ENCODE assay signal across 38 cellular contexts in the genomic region with DNA sequence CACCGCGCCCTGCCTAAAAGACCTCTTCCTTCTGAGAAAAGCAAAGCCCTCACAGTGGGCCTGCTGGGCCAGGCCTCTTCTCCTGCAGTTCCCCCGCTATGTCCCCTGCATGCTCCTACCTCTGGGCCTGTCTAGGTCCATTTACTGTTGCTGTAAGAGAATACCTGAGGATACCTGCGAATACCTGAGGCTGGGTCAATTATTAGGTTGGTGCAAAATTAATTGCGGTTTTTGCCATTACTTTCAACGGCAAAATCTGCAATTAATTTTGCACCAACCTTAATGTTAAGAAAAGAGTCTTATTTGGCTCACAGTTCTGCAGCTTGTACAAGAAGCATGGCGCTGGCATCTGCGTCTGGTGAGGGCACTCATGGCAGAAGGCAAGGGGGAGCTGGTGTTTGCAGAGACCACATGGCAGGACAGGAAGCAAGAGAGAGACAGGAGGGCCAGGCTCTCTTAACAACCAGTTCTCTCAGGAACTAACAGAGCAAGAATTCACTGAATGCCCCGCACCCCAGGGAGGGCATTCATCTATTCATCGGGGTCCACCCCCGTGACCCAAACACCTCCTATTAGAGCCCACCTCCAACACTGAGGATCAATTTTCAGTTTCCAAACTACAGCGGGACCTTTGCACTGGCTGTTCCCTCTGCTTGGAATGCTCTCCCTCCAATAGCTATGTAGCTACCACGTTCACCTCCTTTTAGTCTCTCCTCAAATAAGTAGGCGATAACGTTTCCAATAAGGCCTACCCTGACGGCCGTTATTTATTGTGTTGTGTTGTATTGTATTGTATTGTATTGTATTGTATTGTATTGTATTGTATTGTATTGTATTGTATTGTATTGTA. TPM values are rescaled to one million over a fixed set of nuclear protein-coding genes. Genes with fewer than 3 reads are reported as not detected.
"Had no signal": no experiment of that assay in that cellular context is flagged by ENCODE, and none has a peak within 500 bp of the region (broad histone marks: within the 10 kb centered on the region; RNA-seq: fewer than 3 reads in every experiment).

No MANE protein-coding gene starts in this region.

- H3K36me3 Mint-ChIP-seq: activated CD8-positive, alpha-beta memory T cell treated with anti-CD3 and anti-CD28 coated beads, Interleukin-2, amount 10 ng/mL, durations not matched to agents 7 days and 5 days; activated naive CD4-positive, alpha-beta T cell treated with anti-CD3 and anti-CD28 coated beads, Interleukin-2, amount 50 U/mL, for 72 hours; activated naive CD8-positive, alpha-beta T cell treated with anti-CD3 and anti-CD28 coated beads for 36 hours had no signal

- H3K36me3 ChIP-seq: adrenal gland, brain microvascular endothelial cell, breast epithelium, cardiac muscle cell had no signal

- H3K27ac ChIP-seq: adrenal gland, body of pancreas, brain microvascular endothelial cell, breast epithelium, cardiac muscle cell, VCaP had no signal

- H3K4me3 ChIP-seq: adrenal gland, body of pancreas, breast epithelium, cardiac muscle cell had no signal

- ATAC-seq: activated CD4-positive, alpha-beta T cell treated with anti-CD3 and anti-CD28 coated beads for 36 hours; activated CD4-positive, CD25-positive, alpha-beta regulatory T cell treated with anti-CD3 and anti-CD28 coated beads, Interleukin-2, amount 50 U/mL, for 24 hours; activated CD8-positive, alpha-beta memory T cell treated with anti-CD3 and anti-CD28 coated beads, Interleukin-2, amount 10 ng/mL, durations not matched to agents 7 days and 5 days; activated CD8-positive, alpha-beta T cell treated with anti-CD3 and anti-CD28 coated beads, Interleukin-2, amount 10 ng/mL, durations not matched to agents 7 days and 5 days; activated naive CD4-positive, alpha-beta T cell treated with anti-CD3 and anti-CD28 coated beads, Interleukin-2, amount 50 U/mL, for 72 hours; body of pancreas had no signal

- H3K27me3 ChIP-seq: adrenal gland, brain microvascular endothelial cell, breast epithelium, cardiac muscle cell had no signal

- H3K4me3 Mint-ChIP-seq: activated CD4-positive, alpha-beta memory T cell treated with anti-CD3 and anti-CD28 coated beads, Interleukin-2, amount 10 ng/mL, durations not matched to agents 7 days and 5 days; activated CD4-positive, alpha-beta T cell treated with anti-CD3 and anti-CD28 coated beads for 36 hours; activated CD4-positive, alpha-beta T cell treated with anti-CD3 and anti-CD28 coated beads, Interleukin-2, amount 10 ng/mL, durations not matched to agents 7 days and 5 days; activated CD8-positive, alpha-beta memory T cell treated with anti-CD3 and anti-CD28 coated beads, Interleukin-2, amount 10 ng/mL, durations not matched to agents 7 days and 5 days; activated CD8-positive, alpha-beta T cell treated with anti-CD3 and anti-CD28 coated beads, Interleukin-2, amount 10 ng/mL, durations not matched to agents 7 days and 5 days; activated naive CD8-positive, alpha-beta T cell treated with anti-CD3 and anti-CD28 coated beads for 36 hours; activated T-cell treated with anti-CD3 and anti-CD28 coated beads, Interleukin-2, amount 50 U/mL, for 24 hours; T-helper 1 cell treated with Interleukin-12 subunit alpha and Interleukin-12 subunit beta and Interleukin-4 antibody, amounts not matched to agents 30 μg/mL and 1 μg/mL, for 36 hours; T-helper 2 cell treated with Interferon-gamma antibody and Interleukin-4, amounts not matched to agents 5 μg/mL and 100 μg/mL, for 36 hours had no signal

- H3K4me1 Mint-ChIP-seq: activated CD4-positive, alpha-beta memory T cell treated with anti-CD3 and anti-CD28 coated beads, Interleukin-2, amount 10 ng/mL, durations not matched to agents 7 days and 5 days; activated CD4-positive, alpha-beta T cell treated with anti-CD3 and anti-CD28 coated beads for 36 hours; activated CD4-positive, alpha-beta T cell treated with anti-CD3 and anti-CD28 coated beads, Interleukin-2, amount 10 ng/mL, durations not matched to agents 7 days and 5 days; activated CD8-positive, alpha-beta memory T cell treated with anti-CD3 and anti-CD28 coated beads, Interleukin-2, amount 10 ng/mL, durations not matched to agents 7 days and 5 days; activated naive CD8-positive, alpha-beta T cell treated with anti-CD3 and anti-CD28 coated beads for 36 hours had no signal

- H3K4me1 ChIP-seq: adrenal gland, body of pancreas, breast epithelium had no signal

- H3K27ac Mint-ChIP-seq: activated CD4-positive, alpha-beta memory T cell treated with anti-CD3 and anti-CD28 coated beads, Interleukin-2, amount 10 ng/mL, durations not matched to agents 7 days and 5 days; activated CD4-positive, alpha-beta T cell treated with anti-CD3 and anti-CD28 coated beads for 36 hours; activated CD4-positive, alpha-beta T cell treated with anti-CD3 and anti-CD28 coated beads, Interleukin-2, amount 10 ng/mL, durations not matched to agents 7 days and 5 days; activated CD8-positive, alpha-beta memory T cell treated with anti-CD3 and anti-CD28 coated beads, Interleukin-2, amount 10 ng/mL, durations not matched to agents 7 days and 5 days; activated CD8-positive, alpha-beta T cell treated with anti-CD3 and anti-CD28 coated beads, Interleukin-2, amount 10 ng/mL, durations not matched to agents 7 days and 5 days; activated naive CD4-positive, alpha-beta T cell treated with anti-CD3 and anti-CD28 coated beads, Interleukin-2, amount 50 U/mL, for 72 hours; activated naive CD8-positive, alpha-beta T cell treated with anti-CD3 and anti-CD28 coated beads for 36 hours; activated T-cell treated with anti-CD3 and anti-CD28 coated beads, Interleukin-2, amount 50 U/mL, for 24 hours; activated T-helper 2 cell treated with anti-CD3 and anti-CD28 coated beads, Interferon-gamma antibody, Interleukin-2, Interleukin-4, amounts not matched to agents 10 μg/mL and 5 μg/mL and 100 μg/mL, durations not matched to agents 14 hours and 24 hours and 36 hours; T-helper 1 cell treated with Interleukin-12 subunit alpha and Interleukin-12 subunit beta and Interleukin-4 antibody, amounts not matched to agents 30 μg/mL and 1 μg/mL, for 36 hours; T-helper 2 cell treated with Interferon-gamma antibody and Interleukin-4, amounts not matched to agents 5 μg/mL and 100 μg/mL, for 36 hours had no signal

- H3K9me3 ChIP-seq: adrenal gland, body of pancreas, breast epithelium had no signal

- H3K27me3 Mint-ChIP-seq: activated CD4-positive, alpha-beta memory T cell treated with anti-CD3 and anti-CD28 coated beads, Interleukin-2, amount 10 ng/mL, durations not matched to agents 7 days and 5 days; activated CD4-positive, alpha-beta T cell treated with anti-CD3 and anti-CD28 coated beads for 36 hours; activated CD4-positive, alpha-beta T cell treated with anti-CD3 and anti-CD28 coated beads, Interleukin-2, amount 10 ng/mL, durations not matched to agents 7 days and 5 days; activated CD8-positive, alpha-beta memory T cell treated with anti-CD3 and anti-CD28 coated beads, Interleukin-2, amount 10 ng/mL, durations not matched to agents 7 days and 5 days; activated naive CD8-positive, alpha-beta T cell treated with anti-CD3 and anti-CD28 coated beads for 36 hours; activated T-cell treated with anti-CD3 and anti-CD28 coated beads, Interleukin-2, amount 50 U/mL, for 24 hours had no signal

- H3K9me3 Mint-ChIP-seq: activated CD4-positive, alpha-beta memory T cell treated with anti-CD3 and anti-CD28 coated beads, Interleukin-2, amount 10 ng/mL, durations not matched to agents 7 days and 5 days; activated CD4-positive, alpha-beta T cell treated with anti-CD3 and anti-CD28 coated beads, Interleukin-2, amount 10 ng/mL, durations not matched to agents 7 days and 5 days; activated naive CD4-positive, alpha-beta T cell treated with anti-CD3 and anti-CD28 coated beads, Interleukin-2, amount 50 U/mL, for 72 hours; activated naive CD8-positive, alpha-beta T cell treated with anti-CD3 and anti-CD28 coated beads for 36 hours; activated T-cell treated with anti-CD3 and anti-CD28 coated beads, Interleukin-2, amount 50 U/mL, for 24 hours; activated T-helper 2 cell treated with anti-CD3 and anti-CD28 coated beads, Interferon-gamma antibody, Interleukin-2, Interleukin-4, amounts not matched to agents 10 μg/mL and 5 μg/mL and 100 μg/mL, durations not matched to agents 14 hours and 24 hours and 36 hours; T-helper 1 cell treated with Interleukin-12 subunit alpha and Interleukin-12 subunit beta and Interleukin-4 antibody, amounts not matched to agents 30 μg/mL and 1 μg/mL, for 36 hours; T-helper 2 cell treated with Interferon-gamma antibody and Interleukin-4, amounts not matched to agents 5 μg/mL and 100 μg/mL, for 36 hours had no signal

- DNase-seq: activated CD4-positive, alpha-beta memory T cell treated with anti-CD3 and anti-CD28 coated beads, Interleukin-2, amount 10 ng/mL, durations not matched to agents 7 days and 5 days; activated CD4-positive, alpha-beta T cell treated with anti-CD3 and anti-CD28 coated beads for 1 hour; activated CD4-positive, alpha-beta T cell treated with anti-CD3 and anti-CD28 coated beads for 36 hours; activated CD4-positive, alpha-beta T cell treated with anti-CD3 and anti-CD28 coated beads for 48 hours; activated CD4-positive, alpha-beta T cell treated with anti-CD3 and anti-CD28 coated beads, Interleukin-2, amount 10 ng/mL, durations not matched to agents 7 days and 5 days; activated CD4-positive, alpha-beta T cell treated with anti-CD3 and anti-CD28 coated beads, Interleukin-2, amount 50 U/mL, for 48 hours; activated CD4-positive, CD25-positive, alpha-beta regulatory T cell; activated CD8-positive, alpha-beta memory T cell treated with anti-CD3 and anti-CD28 coated beads for 24 hours; activated CD8-positive, alpha-beta memory T cell treated with anti-CD3 and anti-CD28 coated beads, Interleukin-2, amount 10 ng/mL, durations not matched to agents 7 days and 5 days; activated CD8-positive, alpha-beta memory T cell treated with anti-CD3 and anti-CD28 coated beads, Interleukin-2, amount 50 U/mL, for 48 hours; activated CD8-positive, alpha-beta T cell treated with anti-CD3 and anti-CD28 coated beads, Interleukin-2, amount 10 ng/mL, durations not matched to agents 7 days and 5 days; activated effector memory CD4-positive, alpha-beta T cell treated with Interleukin-2 at 50 U/mL for 16 hours; activated gamma-delta T cell; activated naive CD4-positive, alpha-beta T cell treated with anti-CD3 and anti-CD28 coated beads, Interleukin-2, amount 50 U/mL, for 16 hours; activated naive CD4-positive, alpha-beta T cell treated with Interleukin-2 at 50 U/mL for 16 hours; activated naive CD8-positive, alpha-beta T cell treated with anti-CD3 and anti-CD28 coated beads for 36 hours; activated T-cell treated with anti-CD3 and anti-CD28 coated beads, Interleukin-2, amount 50 U/mL, for 24 hours; activated T-cell treated with anti-CD3 and anti-CD28 coated beads, Interleukin-2, amount 50 U/mL, for 48 hours; adrenal gland; amniotic stem cell; aorta; body of pancreas; brain microvascular endothelial cell; central memory CD4-positive, alpha-beta T cell; T-helper 1 cell; T-helper 2 cell; T-helper 9 cell had no signal

- FAIRE-seq: astrocyte, TTC549 had no signal

RNA-seq across cellular contexts. Expression of a gene that starts 9.6 kb away (rescaled TPM):
- total RNA-seq: activated CD4-positive, alpha-beta T cell treated with anti-CD3 and anti-CD28 coated beads for 36 hours; activated T-helper 2 cell treated with anti-CD3 and anti-CD28 coated beads, Interferon-gamma antibody, Interleukin-2, Interleukin-4, amounts not matched to agents 10 μg/mL and 5 μg/mL and 100 μg/mL, durations not matched to agents 14 hours and 24 hours and 36 hours; astrocyte; body of pancreas; cardiac muscle cell; cerebellum had no signal
